In the genomic region with DNA sequence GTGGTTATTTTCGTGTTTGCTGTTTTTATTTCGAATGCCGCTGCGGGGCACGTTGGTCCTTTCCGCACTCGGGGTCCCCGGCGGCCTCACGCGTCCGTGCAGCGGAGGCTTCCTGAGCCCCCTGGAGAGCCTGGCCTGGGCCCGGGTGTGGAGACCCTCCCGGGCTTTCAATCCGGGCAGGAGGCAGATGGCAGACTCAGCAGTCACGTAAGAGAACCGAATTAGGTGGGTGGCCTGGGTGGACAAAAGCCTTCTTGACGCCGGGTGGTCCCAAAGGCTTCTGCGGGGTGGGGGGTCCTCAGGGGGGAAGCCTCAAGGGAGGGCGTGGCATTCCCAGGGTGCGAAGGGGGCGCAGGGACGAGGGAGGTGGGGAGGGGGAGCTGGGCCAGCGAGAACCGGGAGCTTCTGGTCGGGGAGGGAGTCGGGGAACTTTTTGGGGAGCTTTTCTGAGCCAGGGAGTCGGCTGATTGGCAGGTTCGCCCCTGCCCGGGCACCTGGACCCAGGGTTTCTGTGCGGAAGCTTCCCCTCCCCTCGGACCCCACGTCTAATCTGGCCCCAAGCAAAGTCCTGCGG, we compare ENCODE assay signal across 6 cellular contexts. TPM values are rescaled to one million over a fixed set of nuclear protein-coding genes. Genes with fewer than 3 reads are reported as not detected.
DNase-seq lines count a peak whose midpoint lies in the region; ATAC-seq and TF ChIP-seq lines count a peak whose summit lies in the region.

No MANE protein-coding gene starts in this region.

- H3K4me1 ChIP-seq in lung (ENCODE audit: control insufficient read depth in 2 of 2, insufficient read depth in 2 of 2, low read length in 2 of 2) = peaks cover 4 to 32% of the 10 kb centered on the region in 2 donors

- POLR2A ChIA-PET in CD4-positive, alpha-beta T cell (lab: Charles Lee) = interaction anchor here (1.0 to 2.2 kb wide), 3 partner anchors 12 to 31 kb away, joined by 3 to 11 read pairs (median 4); a partner anchor contains a TSS
- POLR2A ChIA-PET in activated CD8-positive, alpha-beta T cell treated with anti-CD3 and anti-CD28 coated beads, Interleukin-2, amount 10 ng/mL, durations not matched to agents 7 days and 5 days (lab: Charles Lee) = interaction anchor here (4.7 kb wide), 1 partner anchor 13 kb away, joined by 29 read pairs; a partner anchor contains a TSS

- WGBS in lung, 2 donors = 2 to 3% methylated on average over 30 to 36 of the region's 36 CpGs

- no peak overlapping the region for H3K27ac ChIP-seq in CD4-positive, alpha-beta T cell (ENCODE audit: low read depth, low read length)
- peak overlapping the region; percentile 99 for H3K27ac ChIP-seq in lung (ENCODE audit: low read depth in 1 of 2, low read length in 1 of 2)

- H3K4me3 Mint-ChIP-seq in CD4-positive, alpha-beta T cell = peak overlapping the region; percentile 87
- peak overlapping the region; percentile 65 for H3K4me3 Mint-ChIP-seq in activated CD8-positive, alpha-beta T cell treated with anti-CD3 and anti-CD28 coated beads, Interleukin-2, amount 10 ng/mL, durations not matched to agents 7 days and 5 days

- ATAC-seq in CD4-positive, alpha-beta T cell (ENCODE audit: poor library complexity) = no peak
- no peak for ATAC-seq in activated CD8-positive, alpha-beta T cell treated with anti-CD3 and anti-CD28 coated beads, Interleukin-2, amount 10 ng/mL, durations not matched to agents 7 days and 5 days
- no peak for ATAC-seq in lung (ENCODE audit: insufficient read depth, low FRiP score)
- ATAC-seq in GM21528 (IDR thresholded peaks at IDR 0.05; ENCODE audit: low FRiP score, unreplicated experiment) = no peak

- H3K4me3 ChIP-seq in lung = peak overlapping the region; percentile 64

- H3K27me3 ChIP-seq in CD4-positive, alpha-beta T cell (ENCODE audit: control insufficient read depth, insufficient read depth, low read length) = peaks cover 76% of the 10 kb centered on the region
- H3K27me3 ChIP-seq in lung (ENCODE audit: control insufficient read depth, insufficient read depth) = no peaks in the 10 kb centered on the region

- H3K27ac Mint-ChIP-seq in CD4-positive, alpha-beta T cell = peak overlapping the region; percentile 94
- no peak overlapping the region for H3K27ac Mint-ChIP-seq in activated CD8-positive, alpha-beta T cell treated with anti-CD3 and anti-CD28 coated beads, Interleukin-2, amount 10 ng/mL, durations not matched to agents 7 days and 5 days

- H3K9me3 ChIP-seq in CD4-positive, alpha-beta T cell (ENCODE audit: control insufficient read depth, low read length) = no peaks in the 10 kb centered on the region
- no peaks in the 10 kb centered on the region for H3K9me3 ChIP-seq in lung (ENCODE audit: control insufficient read depth in 2 of 2, insufficient read depth in 1 of 2, low read length in 1 of 2)

- H3K36me3 ChIP-seq in lung (ENCODE audit: control insufficient read depth in 2 of 2, insufficient read depth in 2 of 2, low read length in 2 of 2) = no peaks in the 10 kb centered on the region

- H3K9me3 Mint-ChIP-seq in CD4-positive, alpha-beta T cell = no peaks in the 10 kb centered on the region
- H3K9me3 Mint-ChIP-seq in activated CD8-positive, alpha-beta T cell treated with anti-CD3 and anti-CD28 coated beads, Interleukin-2, amount 10 ng/mL, durations not matched to agents 7 days and 5 days (ENCODE audit: insufficient read depth) = no peaks in the 10 kb centered on the region

- H3K27me3 Mint-ChIP-seq in CD4-positive, alpha-beta T cell = peaks cover 53% of the 10 kb centered on the region
- peaks cover 30% of the 10 kb centered on the region for H3K27me3 Mint-ChIP-seq in activated CD8-positive, alpha-beta T cell treated with anti-CD3 and anti-CD28 coated beads, Interleukin-2, amount 10 ng/mL, durations not matched to agents 7 days and 5 days (ENCODE audit: low read depth)

- peaks cover 17% of the 10 kb centered on the region for H3K4me1 Mint-ChIP-seq in CD4-positive, alpha-beta T cell (ENCODE audit: low read depth)
- peaks cover 34% of the 10 kb centered on the region for H3K4me1 Mint-ChIP-seq in activated CD8-positive, alpha-beta T cell treated with anti-CD3 and anti-CD28 coated beads, Interleukin-2, amount 10 ng/mL, durations not matched to agents 7 days and 5 days (ENCODE audit: low read depth)

- CTCF ChIA-PET in CD4-positive, alpha-beta T cell (lab: Charles Lee) = interaction anchor here (1.6 to 2.2 kb wide), 3 partner anchors 12 to 18 kb away, joined by 6 to 14 read pairs (median 13); a partner anchor contains a TSS
- CTCF ChIA-PET in activated CD8-positive, alpha-beta T cell treated with anti-CD3 and anti-CD28 coated beads, Interleukin-2, amount 10 ng/mL, durations not matched to agents 7 days and 5 days (lab: Charles Lee) = interaction anchor here (0.7 to 3.6 kb wide), 9 partner anchors 9 to 304 kb away, joined by 3 to 31 read pairs (median 4); a partner anchor contains a TSS

- no peak for TF ChIP-seq CTCF in CD4-positive, alpha-beta T cell (IDR thresholded peaks at IDR 0.05)
- TF ChIP-seq CTCF in lung (IDR thresholded peaks at IDR 0.05; ENCODE audit: control extremely low read depth, extremely low read depth) = no peak

- intact Hi-C loops in CD4-positive, alpha-beta T cell (cut with DNase I, micrococcal nuclease) = no loop called here

- DNase-seq in CD4-positive, alpha-beta T cell = no peak
- no peak for DNase-seq in activated CD8-positive, alpha-beta T cell treated with anti-CD3 and anti-CD28 coated beads, Interleukin-2, amount 10 ng/mL, durations not matched to agents 7 days and 5 days
- no peak for DNase-seq in lung (ENCODE audit: low spot score)
- DNase-seq in central memory CD4-positive, alpha-beta T cell = no peak
- no peak for DNase-seq in RPMI8226

- H3K36me3 Mint-ChIP-seq in CD4-positive, alpha-beta T cell (ENCODE audit: low read depth) = peaks cover 4% of the 10 kb centered on the region
- no peaks in the 10 kb centered on the region for H3K36me3 Mint-ChIP-seq in activated CD8-positive, alpha-beta T cell treated with anti-CD3 and anti-CD28 coated beads, Interleukin-2, amount 10 ng/mL, durations not matched to agents 7 days and 5 days (ENCODE audit: low read depth)

RNA-seq across cellular contexts. Expression of a gene that starts 1.2 kb away (rescaled TPM):
- 10 to 100 TPM; 29.0 to 30.9 TPM for total RNA-seq in CD4-positive, alpha-beta T cell
- under 1 TPM; 0.45 to 0.50 TPM for total RNA-seq in activated CD8-positive, alpha-beta T cell treated with anti-CD3 and anti-CD28 coated beads, Interleukin-2, amount 10 ng/mL, durations not matched to agents 7 days and 5 days
- 10 to 100 TPM; 13.5 to 47.9 TPM for total RNA-seq in lung
- polyA plus RNA-seq in lung = 10 to 100 TPM; 16.6 to 37.7 TPM

RNA-seq across cellular contexts. Expression of a gene that starts 12.2 kb away (rescaled TPM):
- 10 to 100 TPM; 38.0 to 38.9 TPM for total RNA-seq in CD4-positive, alpha-beta T cell
- total RNA-seq in activated CD8-positive, alpha-beta T cell treated with anti-CD3 and anti-CD28 coated beads, Interleukin-2, amount 10 ng/mL, durations not matched to agents 7 days and 5 days = 100 to 1,000 TPM; 385 to 413 TPM
- total RNA-seq in lung = 10 to 100 TPM; 12.7 to 53.6 TPM
- 100 to 1,000 TPM; 208 to 234 TPM for polyA plus RNA-seq in lung

RNA-seq across cellular contexts. Expression of a gene that starts 18.8 kb away (rescaled TPM):
- total RNA-seq in CD4-positive, alpha-beta T cell = 1 to 10 TPM; 1.5 to 2.0 TPM
- total RNA-seq in activated CD8-positive, alpha-beta T cell treated with anti-CD3 and anti-CD28 coated beads, Interleukin-2, amount 10 ng/mL, durations not matched to agents 7 days and 5 days = 10 to 100 TPM; 12.4 to 14.6 TPM
- 100 to 1,000 TPM; 103 to 124 TPM for total RNA-seq in lung
- polyA plus RNA-seq in lung = 10 to 100 TPM; 30.7 to 67.4 TPM

RNA-seq across cellular contexts. Expression of a gene that starts 19.3 kb away (rescaled TPM):
- total RNA-seq in CD4-positive, alpha-beta T cell = not detected
- not detected for total RNA-seq in activated CD8-positive, alpha-beta T cell treated with anti-CD3 and anti-CD28 coated beads, Interleukin-2, amount 10 ng/mL, durations not matched to agents 7 days and 5 days
- total RNA-seq in lung = under 1 TPM in 1 of 2 donors, not detected in 1; 0.15 TPM
- under 1 TPM; 0.06 to 0.45 TPM for polyA plus RNA-seq in lung

RNA-seq across cellular contexts. Expression of a gene that starts 34.9 kb away (rescaled TPM):
- under 1 TPM; 0.69 to 0.95 TPM for total RNA-seq in CD4-positive, alpha-beta T cell
- total RNA-seq in activated CD8-positive, alpha-beta T cell treated with anti-CD3 and anti-CD28 coated beads, Interleukin-2, amount 10 ng/mL, durations not matched to agents 7 days and 5 days = 1 to 10 TPM; 1.7 to 2.2 TPM
- total RNA-seq in lung = 1 to 10 TPM; 2.0 to 5.1 TPM
- 1 to 10 TPM; 2.0 to 2.8 TPM for polyA plus RNA-seq in lung

Comparison
In these comparisons a context has a peak if more than half of its experiments do, and no peak if none do; other contexts are left out.
1. RNA of a gene that starts 1.2 kb away (total RNA-seq): 13.5 to 47.9 TPM in lung and 29.0 to 30.9 TPM in CD4-positive, alpha-beta T cell; 0.45 to 0.50 TPM in activated CD8-positive, alpha-beta T cell treated with anti-CD3 and anti-CD28 coated beads, Interleukin-2, amount 10 ng/mL, durations not matched to agents 7 days and 5 days; every median in the first group is over 4 times any median in the second.
2. RNA of a gene that starts 12.2 kb away (total RNA-seq): 385 to 413 TPM in activated CD8-positive, alpha-beta T cell treated with anti-CD3 and anti-CD28 coated beads, Interleukin-2, amount 10 ng/mL, durations not matched to agents 7 days and 5 days; 12.7 to 53.6 TPM in lung and 38.0 to 38.9 TPM in CD4-positive, alpha-beta T cell; every median in the first group is over 4 times any median in the second.
3. RNA of a gene that starts 18.8 kb away (total RNA-seq): 103 to 124 TPM in lung; 12.4 to 14.6 TPM in activated CD8-positive, alpha-beta T cell treated with anti-CD3 and anti-CD28 coated beads, Interleukin-2, amount 10 ng/mL, durations not matched to agents 7 days and 5 days and 1.5 to 2.0 TPM in CD4-positive, alpha-beta T cell; every median in the first group is over 4 times any median in the second.